ENCODE assay signal across 7 cellular contexts in genomic region chr2:31523871-31524492, GRCh38. TPM values are rescaled to one million over a fixed set of nuclear protein-coding genes. Genes with fewer than 3 reads are reported as not detected.
DNase-seq lines count a peak whose midpoint lies in the region; ATAC-seq and TF ChIP-seq lines count a peak whose summit lies in the region.

No MANE protein-coding gene starts in this region.

- H3K36me3 ChIP-seq in GM06990 (ENCODE audit: control insufficient read depth, insufficient read depth, low read length) (no peaks in the 10 kb centered on the region), Peyer's patch (no peaks in the 10 kb centered on the region), smooth muscle cell (ENCODE audit: low read depth) (no peaks in the 10 kb centered on the region)

- TF ChIP-seq CTCF in GM06990 (IDR thresholded peaks at IDR 0.05; ENCODE audit: insufficient read depth, low read length, poor library complexity, severe bottlenecking) (peak; percentile 70), Peyer's patch (IDR thresholded peaks at IDR 0.05) (peak; percentile 33 to 83 (median 72)), smooth muscle cell (IDR thresholded peaks at IDR 0.05; ENCODE audit: borderline replicate concordance, insufficient read depth, poor library complexity, severe bottlenecking) (peak; percentile 86)

- H3K4me3 ChIP-seq in GM06990 (replicated peaks; ENCODE audit: low read depth, low read length) (no peak overlapping the region), Peyer's patch (no peak overlapping the region), smooth muscle cell (no peak overlapping the region)

- H3F3A ChIP-seq in smooth muscle cell (ENCODE audit: low read depth): peaks cover 6% of the 10 kb centered on the region

- ATAC-seq in HG03066 (IDR thresholded peaks at IDR 0.05; ENCODE audit: low read depth, unreplicated experiment): peak; percentile 76
- ATAC-seq in HG02885 (IDR thresholded peaks at IDR 0.05; ENCODE audit: poor library complexity, unreplicated experiment): no peak

- H3K27ac ChIP-seq in Peyer's patch (no peak overlapping the region), smooth muscle cell (ENCODE audit: low read depth) (no peak overlapping the region)

- no peaks in the 10 kb centered on the region for H3K9me3 ChIP-seq in Peyer's patch
- H3K9me3 ChIP-seq in smooth muscle cell (replicated peaks; ENCODE audit: low read depth): no peaks in the 10 kb centered on the region

- no peaks in the 10 kb centered on the region for H3K4me1 ChIP-seq in Peyer's patch
- H3K4me1 ChIP-seq in smooth muscle cell (ENCODE audit: low read depth): peaks cover 8% of the 10 kb centered on the region

- WGBS in smooth muscle cell (ENCODE audit: low lambda C conversion rate): 37% methylated on average over 8 of the region's 8 CpGs

- H3K27me3 ChIP-seq in GM06990 (replicated peaks; ENCODE audit: control insufficient read depth, insufficient read depth, low read length) (no peaks in the 10 kb centered on the region), Peyer's patch (no peaks in the 10 kb centered on the region), smooth muscle cell (ENCODE audit: low read depth) (no peaks in the 10 kb centered on the region)

- no peak overlapping the region for H3K9ac ChIP-seq in smooth muscle cell (ENCODE audit: low read depth)

- TF ChIP-seq POLR2A in Peyer's patch (IDR thresholded peaks at IDR 0.05): no peak

- peak; percentile 9 for DNase-seq in GM06990 (ENCODE audit: extremely low read depth, insufficient read length)
- peak in 2 of 3 donors; percentile 62 to 81 for DNase-seq in Peyer's patch
- DNase-seq in activated T-helper 1 cell treated with anti-CD3 and anti-CD28 coated beads, Interleukin-2, amount 50 U/mL, for 16 hours (ENCODE audit: low read depth in 1 of 2, low spot score in 1 of 2): peak; percentile 11 to 14
- DNase-seq in glomerular visceral epithelial cell (ENCODE audit: extremely low spot score): peak; percentile 53
- DNase-seq in smooth muscle cell (lab: John Stamatoyannopoulos, UW; ENCODE audit: unreplicated experiment): no peak

- H3K79me2 ChIP-seq in smooth muscle cell (ENCODE audit: low read depth): no peaks in the 10 kb centered on the region

- H3K4me2 ChIP-seq in smooth muscle cell: no peak overlapping the region

- H4K20me1 ChIP-seq in smooth muscle cell (ENCODE audit: low read depth): no peaks in the 10 kb centered on the region

- H2AFZ ChIP-seq in smooth muscle cell (ENCODE audit: low read depth): peak overlapping the region; percentile 30

RNA-seq across cellular contexts. Expression of gene SRD5A2, which starts 56.8 kb away (rescaled TPM):
- total RNA-seq in Peyer's patch (not detected), smooth muscle cell (0.04 and 0.09 TPM in 2 replicates)
- not detected in 2 replicates for polyA plus RNA-seq in smooth muscle cell
